8 cellular contexts compared by ENCODE assay signal in the genomic region with DNA sequence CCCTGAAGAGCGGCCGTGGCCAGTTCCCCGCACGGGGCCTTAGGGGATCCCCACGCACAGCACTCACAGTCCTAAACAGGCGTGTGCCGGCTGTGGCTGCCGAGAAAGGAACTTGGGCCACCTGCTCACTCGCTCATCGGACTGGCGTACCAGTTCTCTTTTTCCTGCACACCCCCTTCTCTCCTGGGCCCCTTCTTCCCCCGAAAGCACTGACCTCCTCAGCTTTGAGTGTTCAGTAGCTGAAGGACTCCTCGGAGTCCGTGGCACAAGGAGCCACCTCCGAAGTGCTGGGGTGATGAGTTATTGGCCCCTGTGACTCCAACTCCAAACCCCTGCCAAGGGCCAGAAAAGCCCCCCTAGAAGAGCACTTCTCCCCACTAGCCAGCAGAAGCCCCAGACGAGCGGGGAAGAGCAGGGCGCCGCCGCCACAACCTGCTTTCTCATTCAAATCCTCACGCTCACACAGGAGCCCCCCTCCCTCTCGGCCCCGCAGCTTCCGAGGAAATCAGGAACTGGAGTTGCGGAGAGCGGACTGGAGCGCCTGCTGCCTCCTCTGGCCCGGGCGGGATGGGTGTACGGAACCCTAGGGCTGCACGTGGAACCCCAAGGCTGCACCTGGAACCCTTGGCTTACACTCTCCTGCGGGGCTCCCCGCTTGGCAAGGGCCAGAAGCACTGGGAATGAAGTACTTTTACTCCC. TPM values are rescaled to one million over a fixed set of nuclear protein-coding genes. Genes with fewer than 3 reads are reported as not detected.
A peak's percentile ranks its signal among the peaks of the same experiment; 100 is the strongest.
DNase-seq lines count a peak whose midpoint lies in the region; ATAC-seq and TF ChIP-seq lines count a peak whose summit lies in the region.

A gene with protein sequence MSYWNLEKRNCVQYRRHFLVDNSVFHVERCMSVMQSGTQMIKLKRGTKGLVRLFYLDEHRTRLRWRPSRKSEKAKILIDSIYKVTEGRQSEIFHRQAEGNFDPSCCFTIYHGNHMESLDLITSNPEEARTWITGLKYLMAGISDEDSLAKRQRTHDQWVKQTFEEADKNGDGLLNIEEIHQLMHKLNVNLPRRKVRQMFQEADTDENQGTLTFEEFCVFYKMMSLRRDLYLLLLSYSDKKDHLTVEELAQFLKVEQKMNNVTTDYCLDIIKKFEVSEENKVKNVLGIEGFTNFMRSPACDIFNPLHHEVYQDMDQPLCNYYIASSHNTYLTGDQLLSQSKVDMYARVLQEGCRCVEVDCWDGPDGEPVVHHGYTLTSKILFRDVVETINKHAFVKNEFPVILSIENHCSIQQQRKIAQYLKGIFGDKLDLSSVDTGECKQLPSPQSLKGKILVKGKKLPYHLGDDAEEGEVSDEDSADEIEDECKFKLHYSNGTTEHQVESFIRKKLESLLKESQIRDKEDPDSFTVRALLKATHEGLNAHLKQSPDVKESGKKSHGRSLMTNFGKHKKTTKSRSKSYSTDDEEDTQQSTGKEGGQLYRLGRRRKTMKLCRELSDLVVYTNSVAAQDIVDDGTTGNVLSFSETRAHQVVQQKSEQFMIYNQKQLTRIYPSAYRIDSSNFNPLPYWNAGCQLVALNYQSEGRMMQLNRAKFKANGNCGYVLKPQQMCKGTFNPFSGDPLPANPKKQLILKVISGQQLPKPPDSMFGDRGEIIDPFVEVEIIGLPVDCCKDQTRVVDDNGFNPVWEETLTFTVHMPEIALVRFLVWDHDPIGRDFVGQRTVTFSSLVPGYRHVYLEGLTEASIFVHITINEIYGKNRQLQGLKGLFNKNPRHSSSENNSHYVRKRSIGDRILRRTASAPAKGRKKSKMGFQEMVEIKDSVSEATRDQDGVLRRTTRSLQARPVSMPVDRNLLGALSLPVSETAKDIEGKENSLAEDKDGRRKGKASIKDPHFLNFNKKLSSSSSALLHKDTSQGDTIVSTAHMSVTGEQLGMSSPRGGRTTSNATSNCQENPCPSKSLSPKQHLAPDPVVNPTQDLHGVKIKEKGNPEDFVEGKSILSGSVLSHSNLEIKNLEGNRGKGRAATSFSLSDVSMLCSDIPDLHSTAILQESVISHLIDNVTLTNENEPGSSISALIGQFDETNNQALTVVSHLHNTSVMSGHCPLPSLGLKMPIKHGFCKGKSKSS (N-terminal part only) (minus strand): TSS at position 446 of the 699 bp plus-strand sequence. CDS start 40,847 bp downstream, outside the sequence.

- TF ChIP-seq POLR2A in breast epithelium (IDR thresholded peaks at IDR 0.05) (no peak), gastrocnemius medialis (IDR thresholded peaks at IDR 0.05) (no peak)

- DNase-seq in GM10248 (ENCODE audit: extremely low spot score) (peak; percentile 67), NCI-H1694 (lab: John Stamatoyannopoulos, UW) (peak; percentile 20), T-helper 9 cell (peak; percentile 31), breast epithelium (ENCODE audit: low spot score in 2 of 2) (peak; percentile 42 to 64), gastrocnemius medialis (peak in 1 of 2 donors; percentile 22)

- in situ Hi-C loops in gastrocnemius medialis (cut with MboI; ENCODE audit: low sequenced_read_pairs in 4 of 4) = no loop called here

- no peaks in the 10 kb centered on the region for H3K36me3 ChIP-seq in breast epithelium
- no peaks in the 10 kb centered on the region for H3K36me3 ChIP-seq in gastrocnemius medialis

- no peaks in the 10 kb centered on the region for H3K4me1 ChIP-seq in breast epithelium
- peaks cover 8 to 16% of the 10 kb centered on the region in 2 donors for H3K4me1 ChIP-seq in gastrocnemius medialis

- POLR2A ChIA-PET in GM10248 (lab: Yijun Ruan, JAX) = no interaction called here

- TF ChIP-seq CTCF in GM10248 (IDR thresholded peaks at IDR 0.05; ENCODE audit: control extremely low read depth, extremely low read depth, low read depth, missing control alignments) (no peak), breast epithelium (IDR thresholded peaks at IDR 0.05) (no peak), gastrocnemius medialis (IDR thresholded peaks at IDR 0.05 in 4 of 5, conservative IDR thresholded peaks at IDR 0.05 in 1 of 5) (no peak)

- intact Hi-C loops in breast epithelium (cut with DNase I; ENCODE audit: low total_unique reads) (no loop called here), gastrocnemius medialis (cut with DNase I; ENCODE audit: low total_unique reads) (no loop called here)

- H3K27me3 ChIP-seq in breast epithelium = no peaks in the 10 kb centered on the region
- H3K27me3 ChIP-seq in gastrocnemius medialis = peaks cover 25 to 34% (median 29%) of the 10 kb centered on the region in 3 donors

- ATAC-seq in HG02678 (IDR thresholded peaks at IDR 0.05; ENCODE audit: unreplicated experiment) (peak; percentile 63), gastrocnemius medialis (peak; percentile 62 to 75), GM18870 (IDR thresholded peaks at IDR 0.05; ENCODE audit: unreplicated experiment) (no peak)

- H3K27ac ChIP-seq in breast epithelium = peak within 1 kb of the TSS; percentile 53 to 82
- no peak within 1 kb of the TSS for H3K27ac ChIP-seq in gastrocnemius medialis

- CTCF ChIA-PET in GM10248 (lab: Yijun Ruan, JAX) = interaction anchor here (1.1 kb wide), 1 partner anchor 61 kb away, joined by 3 read pairs; a partner anchor contains a TSS

- H3K9me3 ChIP-seq in breast epithelium (no peaks in the 10 kb centered on the region), iPS-18c (ENCODE audit: control insufficient read depth, insufficient read depth, low read length) (no peaks in the 10 kb centered on the region), gastrocnemius medialis (no peaks in the 10 kb centered on the region)

- peak within 1 kb of the TSS; percentile 48 to 71 (median 69) for H3K4me3 ChIP-seq in breast epithelium
- H3K4me3 ChIP-seq in iPS-18c (ENCODE audit: insufficient read depth, low read depth, low read length) = peak within 1 kb of the TSS; percentile 78
- H3K4me3 ChIP-seq in gastrocnemius medialis = peak within 1 kb of the TSS; percentile 60 to 71 (median 62)

RNA-seq across cellular contexts. Expression of the gene that starts here (rescaled TPM):
- 1 to 10 TPM in 2 of 3 donors, not detected in 1; 2.0 to 3.4 TPM for total RNA-seq in breast epithelium
- under 1 TPM in 3 of 4 donors, not detected in 1; 0.07 to 0.33 (median 0.10) TPM for total RNA-seq in gastrocnemius medialis

Comparison
In these comparisons a context has a peak if more than half of its experiments do, and no peak if none do; other contexts are left out.
1. Peak in ATAC-seq and H3K4me3 ChIP-seq in gastrocnemius medialis; RNA of the gene not detected or under 1 TPM.
2. H3K27ac ChIP-seq: peak in breast epithelium (2 of 2); none in gastrocnemius medialis (0 of 4).
3. Peak in every context shown above with its lines, with median percentiles within 50 percentile points of each other: H3K4me3 ChIP-seq.